In the genomic region with DNA sequence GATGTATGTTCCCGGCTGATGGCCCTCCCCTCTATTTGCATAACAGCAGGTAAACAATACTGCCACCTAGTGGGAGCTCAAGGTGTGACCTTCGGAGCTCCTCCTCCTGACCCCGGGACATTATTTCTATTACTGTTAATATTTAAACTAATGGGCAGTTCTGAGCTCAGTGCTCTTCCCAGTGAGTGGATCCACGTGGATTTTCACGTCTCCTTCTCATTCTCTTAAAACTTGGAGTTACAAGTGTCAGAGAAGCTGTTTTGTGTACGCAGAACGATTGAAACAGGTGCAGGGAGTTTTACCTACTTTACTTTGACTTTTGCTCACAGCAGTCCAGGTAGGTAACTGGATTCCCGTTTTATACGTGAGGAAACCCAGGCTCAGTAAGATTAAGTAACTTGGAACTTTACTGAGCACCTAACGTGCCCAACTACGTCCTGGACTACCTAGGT, we compare ENCODE assay signal across 8 cellular contexts.
DNase-seq lines count a peak whose midpoint lies in the region; ATAC-seq and TF ChIP-seq lines count a peak whose summit lies in the region.

No MANE protein-coding gene starts in this region.

- no peak overlapping the region for H3K4me3 ChIP-seq in BJ (ENCODE audit: low read depth, low read length)
- H3K4me3 ChIP-seq in GM23338, result no peak overlapping the region
- H3K4me3 ChIP-seq in esophagus squamous epithelium, result no peak overlapping the region
- no peak overlapping the region for H3K4me3 ChIP-seq in neural progenitor cell
- no peak overlapping the region for H3K4me3 ChIP-seq in thyroid gland (replicated peaks in 1 of 3)

- intact Hi-C loops in esophagus squamous epithelium (cut with DNase I) (loop anchor here (2.0 kb wide), 1 partner anchor 130 kb away; no protein-coding TSS in a partner anchor), thyroid gland (cut with DNase I) (loop anchor here (5.0 kb wide), 1 partner anchor 159 kb away; no protein-coding TSS in a partner anchor)

- H3K27ac ChIP-seq in GM23338 (ENCODE audit: low read depth) (no peak overlapping the region), esophagus squamous epithelium (no peak overlapping the region), neural progenitor cell (no peak overlapping the region), thyroid gland (no peak overlapping the region)

- H3K9me3 Mint-ChIP-seq in GM23338, result no peaks in the 10 kb centered on the region
- no peaks in the 10 kb centered on the region for H3K9me3 Mint-ChIP-seq in neural progenitor cell

- H3K36me3 Mint-ChIP-seq in GM23338 (ENCODE audit: low read depth), result no peaks in the 10 kb centered on the region
- no peaks in the 10 kb centered on the region for H3K36me3 Mint-ChIP-seq in neural progenitor cell

- H3K4me2 ChIP-seq in GM23338, result no peak overlapping the region
- H3K4me2 ChIP-seq in neural progenitor cell, result no peak overlapping the region

- H3K27ac Mint-ChIP-seq in GM23338 (no peak overlapping the region), neural progenitor cell (no peak overlapping the region)

- H3K4me1 Mint-ChIP-seq in GM23338, result peaks cover 13% of the 10 kb centered on the region; the same call in 2 of the 3 replicates
- peaks cover 29% of the 10 kb centered on the region for H3K4me1 Mint-ChIP-seq in neural progenitor cell

- peak; percentile 77 for TF ChIP-seq CTCF in BJ (IDR thresholded peaks at IDR 0.05; ENCODE audit: insufficient read depth, low read depth, low read length)
- TF ChIP-seq CTCF in GM23338 (conservative IDR thresholded peaks at IDR 0.05; ENCODE audit: low read depth in 2 of 2), result peak; percentile 80
- peak; percentile 53 to 84 (median 82) for TF ChIP-seq CTCF in esophagus squamous epithelium (IDR thresholded peaks at IDR 0.05)
- peak; percentile 59 for TF ChIP-seq CTCF in neural progenitor cell (IDR thresholded peaks at IDR 0.05)
- TF ChIP-seq CTCF in thyroid gland (IDR thresholded peaks at IDR 0.05), result peak; percentile 58 to 83 (median 74)

- H3K79me2 ChIP-seq in GM23338 (replicated peaks; ENCODE audit: insufficient read depth) (no peaks in the 10 kb centered on the region), neural progenitor cell (ENCODE audit: low read depth) (no peaks in the 10 kb centered on the region)

- CTCF ChIA-PET in BJ (lab: Yijun Ruan, JAX), result interaction anchor here (0.6 to 2.9 kb wide), 34 partner anchors 10 to 194 kb away, joined by 3 to 19 read pairs (median 4); no protein-coding TSS in a partner anchor

- H3K9ac ChIP-seq in neural progenitor cell, result no peak overlapping the region

- H3K4me3 Mint-ChIP-seq in GM23338, result no peak overlapping the region
- no peak overlapping the region for H3K4me3 Mint-ChIP-seq in neural progenitor cell

- H3K9me2 ChIP-seq in GM23338 (ENCODE audit: insufficient read depth), result no peaks in the 10 kb centered on the region

- H3F3A ChIP-seq in GM23338 (replicated peaks; ENCODE audit: low read depth) (no peaks in the 10 kb centered on the region), neural progenitor cell (ENCODE audit: low read depth) (no peaks in the 10 kb centered on the region)

- POLR2A ChIA-PET in BJ (lab: Charles Lee), result no interaction called here

- ATAC-seq in GM23338, result peak; percentile 91
- ATAC-seq in GM21381 (IDR thresholded peaks at IDR 0.05; ENCODE audit: unreplicated experiment), result no peak

- DNase-seq in BJ (ENCODE audit: low read depth) (no peak), GM23338 (ENCODE audit: low spot score) (peak; percentile 88), NOMO-1 treated with DMSO at 0.1 percent for 48 hours (lab: John Stamatoyannopoulos, UW; ENCODE audit: unreplicated experiment) (peak; percentile 52), esophagus squamous epithelium (lab: John Stamatoyannopoulos, UW) (peak; percentile 4), neural progenitor cell (ENCODE audit: low spot score) (peak; percentile 52), thyroid gland (peak; percentile 67 to 68)
- DNase-seq in activated CD8-positive, alpha-beta memory T cell treated with anti-CD3 and anti-CD28 coated beads, Interleukin-2, amount 50 U/mL, for 4 hours, result peak; percentile 73

- TF ChIP-seq POLR2A in esophagus squamous epithelium (IDR thresholded peaks at IDR 0.05) (no peak), thyroid gland (IDR thresholded peaks at IDR 0.05) (no peak)

- WGBS in esophagus squamous epithelium, 2 donors, result 57 to 59% methylated on average over 11 of the region's 11 CpGs
- WGBS in thyroid gland, 2 donors, result 69 to 70% methylated on average over 11 of the region's 11 CpGs

- H2AFZ ChIP-seq in GM23338 (no peak overlapping the region), neural progenitor cell (replicated peaks) (no peak overlapping the region)

- H3K9me3 ChIP-seq in esophagus squamous epithelium (no peaks in the 10 kb centered on the region), neural progenitor cell (ENCODE audit: low read depth) (no peaks in the 10 kb centered on the region), thyroid gland (no peaks in the 10 kb centered on the region)

- H3K27me3 ChIP-seq in BJ (ENCODE audit: control insufficient read depth, insufficient read depth, low read length) (no peaks in the 10 kb centered on the region), GM23338 (ENCODE audit: insufficient read depth) (no peaks in the 10 kb centered on the region), esophagus squamous epithelium (no peaks in the 10 kb centered on the region), neural progenitor cell (no peaks in the 10 kb centered on the region), thyroid gland (no peaks in the 10 kb centered on the region)

- H3K4me1 ChIP-seq in GM23338 (ENCODE audit: insufficient read depth) (no peaks in the 10 kb centered on the region), esophagus squamous epithelium (peaks cover 0 to 27% (median 0%) of the 10 kb centered on the region in 3 donors), neural progenitor cell (peaks cover 14% of the 10 kb centered on the region), thyroid gland (no peaks in the 10 kb centered on the region)

- H3K27me3 Mint-ChIP-seq in GM23338 (ENCODE audit: insufficient read depth, low read depth, poor library complexity), result peaks cover 8% of the 10 kb centered on the region
- H3K27me3 Mint-ChIP-seq in neural progenitor cell (ENCODE audit: insufficient read depth, low read depth), result peaks cover 2% of the 10 kb centered on the region

- H4K20me1 ChIP-seq in GM23338 (replicated peaks; ENCODE audit: insufficient read depth), result no peaks in the 10 kb centered on the region
- no peaks in the 10 kb centered on the region for H4K20me1 ChIP-seq in neural progenitor cell (ENCODE audit: low read depth)

- H3K36me3 ChIP-seq in BJ (ENCODE audit: control insufficient read depth, insufficient read depth, low read length) (no peaks in the 10 kb centered on the region), GM23338 (ENCODE audit: insufficient read depth) (no peaks in the 10 kb centered on the region), esophagus squamous epithelium (no peaks in the 10 kb centered on the region), neural progenitor cell (no peaks in the 10 kb centered on the region), thyroid gland (no peaks in the 10 kb centered on the region)

TF ChIP-seq in GM23338, 12 proteins besides CTCF, POLR2A, EP300 and RAD21 (continues in another document):
- TF ChIP-seq EZH2 (IDR thresholded peaks at IDR 0.05; ENCODE audit: low read depth, unreplicated experiment), result no peak
- no peak for TF ChIP-seq REST (IDR thresholded peaks at IDR 0.05; ENCODE audit: unreplicated experiment)
- no peak for TF ChIP-seq POLR2AphosphoS5 (IDR thresholded peaks at IDR 0.05; ENCODE audit: low read depth)
- no peak for TF ChIP-seq JUNB (IDR thresholded peaks at IDR 0.05; ENCODE audit: unreplicated experiment)
